Comparison of ENCODE assay signal across 15 cellular contexts in the genomic region with DNA sequence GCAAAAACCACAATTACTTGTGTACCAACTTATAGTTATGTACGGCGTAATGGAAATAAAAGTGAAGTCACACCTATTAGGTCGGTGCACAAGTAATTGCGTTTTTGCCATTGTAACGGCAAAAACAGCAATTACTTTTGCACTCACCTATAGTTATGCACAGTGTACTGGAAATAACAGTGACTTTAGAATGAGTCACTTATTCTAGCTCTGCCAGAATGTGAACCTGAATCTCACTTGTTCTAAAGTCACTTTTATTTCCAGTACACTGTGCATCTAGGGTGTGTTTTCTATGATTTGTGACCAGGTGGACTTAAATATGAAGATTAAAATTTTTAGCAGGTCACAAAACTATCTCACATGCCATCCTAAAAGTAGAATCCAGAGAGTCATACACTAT.
DNase-seq lines count a peak whose midpoint lies in the region; ATAC-seq, FAIRE-seq and TF ChIP-seq lines count a peak whose summit lies in the region.
"Had no signal": no experiment of that assay in that cellular context is flagged by ENCODE, and none has a peak within 500 bp of the region (broad histone marks: within the 10 kb centered on the region; RNA-seq: fewer than 3 reads in every experiment).

No MANE protein-coding gene starts in this region.

- no peak overlapping the region for H3K4me2 ChIP-seq in SK-N-SH
- no peak overlapping the region for H3K4me2 ChIP-seq in endothelial cell of umbilical vein (ENCODE audit: insufficient read depth, low read length)

- H3K9me2 ChIP-seq in SK-N-SH = no peaks in the 10 kb centered on the region

- TF ChIP-seq POLR2A in endothelial cell of umbilical vein (IDR thresholded peaks at IDR 0.05; ENCODE audit: low read depth, low read length) = no peak

- TF ChIP-seq CTCF in SK-N-SH (IDR thresholded peaks at IDR 0.05) = no peak
- no peak for TF ChIP-seq CTCF in endothelial cell of umbilical vein (IDR thresholded peaks at IDR 0.05; ENCODE audit: extremely low read depth in 1 of 2, insufficient read depth in 1 of 2, low read depth in 1 of 2, low read length in 2 of 2)

- WGBS in SK-N-SH (ENCODE audit: low lambda C conversion rate) = 82% methylated on average over 5 of the region's 5 CpGs

- no peak for FAIRE-seq in endothelial cell of umbilical vein (lab: Jason Lieb, UNC)

- CTCF ChIA-PET in SK-N-SH (lab: Yijun Ruan, JAX) = interaction anchor here (0.8 to 2.8 kb wide), 5 partner anchors 9 to 25 kb away, joined by 3 to 8 read pairs (median 4); no protein-coding TSS in a partner anchor
- CTCF ChIA-PET in endothelial cell of umbilical vein (lab: Charles Lee) = interaction anchor here (1.0 to 1.1 kb wide), 2 partner anchors 10 to 25 kb away, joined by 3 to 6 read pairs; no protein-coding TSS in a partner anchor

- H3K4me3 ChIP-seq in SK-N-SH (ENCODE audit: low read depth in 2 of 2, low read length in 1 of 2) (no peak overlapping the region), endothelial cell of umbilical vein (replicated peaks in 1 of 3; ENCODE audit: insufficient read depth in 1 of 3, low read depth in 1 of 3, low read length in 3 of 3) (no peak overlapping the region)

- no peaks in the 10 kb centered on the region for H3K9me1 ChIP-seq in endothelial cell of umbilical vein (replicated peaks; ENCODE audit: control insufficient read depth, extremely low read depth, insufficient read depth, low read length)

- POLR2A ChIA-PET in SK-N-SH (lab: Yijun Ruan, JAX) (no interaction called here), endothelial cell of umbilical vein (lab: Charles Lee) (no interaction called here)

- no peaks in the 10 kb centered on the region for H3K79me2 ChIP-seq in SK-N-SH (ENCODE audit: insufficient read depth)
- H3K79me2 ChIP-seq in endothelial cell of umbilical vein (ENCODE audit: control insufficient read depth, insufficient read depth, low read length) = no peaks in the 10 kb centered on the region

- no peaks in the 10 kb centered on the region for H3F3A ChIP-seq in SK-N-SH (replicated peaks; ENCODE audit: insufficient read depth)

- H2AFZ ChIP-seq in SK-N-SH (ENCODE audit: low read depth) (no peak overlapping the region), endothelial cell of umbilical vein (ENCODE audit: low read depth, low read length) (no peak overlapping the region)

- H3K36me3 ChIP-seq in SK-N-SH (replicated peaks in 1 of 2; ENCODE audit: control insufficient read depth in 1 of 2, insufficient read depth in 2 of 2, low read length in 1 of 2) = no peaks in the 10 kb centered on the region
- no peaks in the 10 kb centered on the region for H3K36me3 ChIP-seq in endothelial cell of umbilical vein (ENCODE audit: control insufficient read depth in 2 of 2, extremely low read depth in 1 of 2, insufficient read depth in 2 of 2, low read length in 2 of 2)

- ATAC-seq in SK-N-SH treated with all-trans-retinoic acid at 6 μM for 48 hours (0 out of 3 replicates have a peak, but pooled peaks have one; percentile 24), sciatic nerve (no peak), HG02678 (IDR thresholded peaks at IDR 0.05; ENCODE audit: unreplicated experiment) (no peak)
- ATAC-seq: HCT116 had no signal

- no peak overlapping the region for H3K27ac ChIP-seq in SK-N-SH (ENCODE audit: low read depth in 2 of 2, low read length in 1 of 2)
- no peak overlapping the region for H3K27ac ChIP-seq in endothelial cell of umbilical vein (ENCODE audit: insufficient read depth, low read depth, low read length)
- H3K27ac ChIP-seq: 22Rv1 had no signal

- H3K9me3 ChIP-seq in SK-N-SH = no peaks in the 10 kb centered on the region
- no peaks in the 10 kb centered on the region for H3K9me3 ChIP-seq in endothelial cell of umbilical vein (replicated peaks; ENCODE audit: control insufficient read depth, insufficient read depth, low read length)

- BruUV-seq in endothelial cell of umbilical vein (replicated peaks; lab: Mats Ljungman, UMichigan) = no TSS peak

- no peaks in the 10 kb centered on the region for H4K20me1 ChIP-seq in SK-N-SH (ENCODE audit: insufficient read depth)
- no peaks in the 10 kb centered on the region for H4K20me1 ChIP-seq in endothelial cell of umbilical vein (replicated peaks; ENCODE audit: control insufficient read depth, extremely low read depth, insufficient read depth, low read length)

- dilution Hi-C loops in endothelial cell of umbilical vein (cut with MboI; ENCODE audit: extremely low pct_ligation_motif_present, low sequenced_read_pairs) = no loop called here

- no peak for DNase-seq in SK-N-SH
- peak; percentile 1 for DNase-seq in RKO (ENCODE audit: low spot score)
- DNase-seq in endothelial cell of umbilical vein (ENCODE audit: low read depth, low spot score) = no peak
- DNase-seq in renal cortical epithelial cell (ENCODE audit: low read depth) = peak; percentile 33
- no peak for DNase-seq in sciatic nerve (ENCODE audit: low spot score)
- DNase-seq in DMS79 (lab: John Stamatoyannopoulos, UW) = no peak
- DNase-seq: C1 segment of cervical spinal cord, EL, KG1, NCI-H2029, NCI-H510A had no signal

- no peaks in the 10 kb centered on the region for H3K27me3 ChIP-seq in SK-N-SH (ENCODE audit: insufficient read depth)
- H3K27me3 ChIP-seq in endothelial cell of umbilical vein (ENCODE audit: control insufficient read depth in 2 of 2, insufficient read depth in 2 of 2, low read length in 2 of 2) = no peaks in the 10 kb centered on the region

- no peak for TF ChIP-seq EP300 in SK-N-SH (IDR thresholded peaks at IDR 0.05; ENCODE audit: borderline replicate concordance in 1 of 2, low read depth in 1 of 2, low read length in 1 of 2)

- no peak for TF ChIP-seq RAD21 in SK-N-SH (IDR thresholded peaks at IDR 0.05; ENCODE audit: low read length)

- H3K9ac ChIP-seq in SK-N-SH (no peak overlapping the region), endothelial cell of umbilical vein (replicated peaks; ENCODE audit: extremely low read depth, insufficient read depth, low read length) (no peak overlapping the region)

- H3K4me1 ChIP-seq in SK-N-SH (ENCODE audit: control insufficient read depth in 1 of 2, insufficient read depth in 2 of 2, low read depth in 1 of 2, low read length in 1 of 2) = no peaks in the 10 kb centered on the region
- H3K4me1 ChIP-seq in endothelial cell of umbilical vein (ENCODE audit: control insufficient read depth, extremely low read depth, insufficient read depth, low read length) = no peaks in the 10 kb centered on the region

- intact Hi-C loops in endothelial cell of umbilical vein (cut with micrococcal nuclease) (no loop called here), sciatic nerve (cut with DNase I) (no loop called here)

TF ChIP-seq in SK-N-SH treated with all-trans-retinoic acid at 6 μM for 48 hours, 23 proteins besides CTCF, POLR2A, EP300 and RAD21 (continues in another document):
- TF ChIP-seq, protein P1, sequence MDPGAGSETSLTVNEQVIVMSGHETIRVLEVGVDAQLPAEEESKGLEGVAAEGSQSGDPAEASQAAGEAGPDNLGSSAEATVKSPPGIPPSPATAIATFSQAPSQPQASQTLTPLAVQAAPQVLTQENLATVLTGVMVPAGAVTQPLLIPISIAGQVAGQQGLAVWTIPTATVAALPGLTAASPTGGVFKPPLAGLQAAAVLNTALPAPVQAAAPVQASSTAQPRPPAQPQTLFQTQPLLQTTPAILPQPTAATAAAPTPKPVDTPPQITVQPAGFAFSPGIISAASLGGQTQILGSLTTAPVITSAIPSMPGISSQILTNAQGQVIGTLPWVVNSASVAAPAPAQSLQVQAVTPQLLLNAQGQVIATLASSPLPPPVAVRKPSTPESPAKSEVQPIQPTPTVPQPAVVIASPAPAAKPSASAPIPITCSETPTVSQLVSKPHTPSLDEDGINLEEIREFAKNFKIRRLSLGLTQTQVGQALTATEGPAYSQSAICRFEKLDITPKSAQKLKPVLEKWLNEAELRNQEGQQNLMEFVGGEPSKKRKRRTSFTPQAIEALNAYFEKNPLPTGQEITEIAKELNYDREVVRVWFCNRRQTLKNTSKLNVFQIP (CRISPR knock-in tag; IDR thresholded peaks at IDR 0.05; ENCODE audit: borderline replicate concordance, low read depth) = no peak

TF ChIP-seq in SK-N-SH, 30 proteins besides CTCF, POLR2A, EP300 and RAD21 (continues in another document):
- TF ChIP-seq, protein P2, sequence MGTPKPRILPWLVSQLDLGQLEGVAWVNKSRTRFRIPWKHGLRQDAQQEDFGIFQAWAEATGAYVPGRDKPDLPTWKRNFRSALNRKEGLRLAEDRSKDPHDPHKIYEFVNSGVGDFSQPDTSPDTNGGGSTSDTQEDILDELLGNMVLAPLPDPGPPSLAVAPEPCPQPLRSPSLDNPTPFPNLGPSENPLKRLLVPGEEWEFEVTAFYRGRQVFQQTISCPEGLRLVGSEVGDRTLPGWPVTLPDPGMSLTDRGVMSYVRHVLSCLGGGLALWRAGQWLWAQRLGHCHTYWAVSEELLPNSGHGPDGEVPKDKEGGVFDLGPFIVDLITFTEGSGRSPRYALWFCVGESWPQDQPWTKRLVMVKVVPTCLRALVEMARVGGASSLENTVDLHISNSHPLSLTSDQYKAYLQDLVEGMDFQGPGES (IDR thresholded peaks at IDR 0.05; ENCODE audit: low read depth, low read length) = no peak
- no peak for TF ChIP-seq FOSL2 (IDR thresholded peaks at IDR 0.05; ENCODE audit: borderline replicate concordance, low read depth)
- no peak for TF ChIP-seq FOXJ3 (CRISPR knock-in tag; IDR thresholded peaks at IDR 0.05)
- TF ChIP-seq MXI1 (IDR thresholded peaks at IDR 0.05; ENCODE audit: low read depth, low read length) = no peak
- TF ChIP-seq SIN3A (IDR thresholded peaks at IDR 0.05; ENCODE audit: borderline replicate concordance, low read depth, low read length) = no peak

TF ChIP-seq in endothelial cell of umbilical vein, 7 proteins besides CTCF, POLR2A, EP300 and RAD21:
- TF ChIP-seq FOS (IDR thresholded peaks at IDR 0.05; ENCODE audit: borderline replicate concordance, insufficient read depth, low read length) (peak; percentile 21), EZH2 (IDR thresholded peaks at IDR 0.05; ENCODE audit: borderline replicate concordance, low read depth, low read length, severe bottlenecking) (no peak), JUN (IDR thresholded peaks at IDR 0.05; ENCODE audit: borderline replicate concordance, insufficient read depth, insufficient read length, low read depth) (no peak), MYC (IDR thresholded peaks at IDR 0.05; ENCODE audit: low read depth, low read length) (no peak)
- TF ChIP-seq, protein P3, sequence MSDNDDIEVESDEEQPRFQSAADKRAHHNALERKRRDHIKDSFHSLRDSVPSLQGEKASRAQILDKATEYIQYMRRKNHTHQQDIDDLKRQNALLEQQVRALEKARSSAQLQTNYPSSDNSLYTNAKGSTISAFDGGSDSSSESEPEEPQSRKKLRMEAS (IDR thresholded peaks at IDR 0.05; ENCODE audit: insufficient read depth, insufficient read length) = no peak

Comparison
In these comparisons a context has a peak if more than half of its experiments do, and no peak if none do; other contexts are left out.
1. DNase-seq: peak in RKO (single experiment) and renal cortical epithelial cell (single experiment); none in SK-N-SH (single experiment), endothelial cell of umbilical vein (single experiment), sciatic nerve (single experiment) and DMS79 (single experiment).